28 cellular contexts compared by ENCODE assay signal in the genomic region with DNA sequence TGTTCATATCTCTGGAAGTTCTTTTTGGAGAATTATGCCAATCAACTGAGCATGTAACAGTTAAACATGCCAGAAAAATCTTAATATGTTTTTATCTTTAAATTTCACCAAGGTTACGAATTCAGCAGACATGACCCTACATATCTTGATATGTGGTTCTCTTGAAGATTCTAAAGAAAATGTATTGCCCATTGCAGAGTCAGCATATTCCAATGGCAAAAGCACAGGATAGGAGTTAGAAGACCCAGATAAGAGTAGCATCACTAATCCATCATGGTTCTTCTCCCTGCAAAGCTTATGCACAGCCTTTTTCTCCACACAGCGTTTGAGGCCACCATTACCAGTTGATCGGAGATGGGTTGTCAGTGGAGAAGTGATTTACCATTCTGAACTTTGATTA.
"Had no signal": no experiment of that assay in that cellular context is flagged by ENCODE, and none has a peak within 500 bp of the region (broad histone marks: within the 10 kb centered on the region; RNA-seq: fewer than 3 reads in every experiment).

No MANE protein-coding gene starts in this region.

- H3K27me3 ChIP-seq: dorsolateral prefrontal cortex, esophagus squamous epithelium, gastrocnemius medialis, heart right ventricle, left lung had no signal

- H3K4me1 Mint-ChIP-seq: endodermal cell, mesothelial cell of epicardium, naive B cell had no signal

- H3K9me3 Mint-ChIP-seq: endodermal cell had no signal

- ATAC-seq: esophagus mucosa, gastrocnemius medialis, heart right ventricle, left cardiac atrium, left ventricle myocardium superior, lower lobe of right lung, mucosa of descending colon had no signal

- H3K4me1 ChIP-seq: esophagus squamous epithelium, gastrocnemius medialis, heart right ventricle, left lung, lower lobe of right lung had no signal

- DNase-seq: dermis blood vessel endothelial cell; dorsolateral prefrontal cortex; effector CD4-positive, alpha-beta T cell; effector memory CD4-positive, alpha-beta T cell; endodermal cell; erythroblast; esophagus squamous epithelium; foreskin fibroblast; gastrocnemius medialis; glutamatergic neuron; head of caudate nucleus; heart right ventricle; hippocampal formation; left cardiac atrium; left lung; left ventricle myocardium superior; lower lobe of right lung; mesenchymal stem cell; mucosa of descending colon; naive B cell had no signal

- H3K27ac ChIP-seq: coronary artery, dorsolateral prefrontal cortex, epithelial cell of prostate, esophagus squamous epithelium, gastrocnemius medialis, heart right ventricle, left lung, lower lobe of right lung had no signal

- H3K4me3 Mint-ChIP-seq: endodermal cell, mesothelial cell of epicardium, naive B cell had no signal

- FAIRE-seq: colon, endometrium, islet of Langerhans, keratinocyte had no signal

- H3K36me3 Mint-ChIP-seq: mesothelial cell of epicardium, naive B cell had no signal

- H3K4me3 ChIP-seq: coronary artery, dorsolateral prefrontal cortex, esophagus squamous epithelium, gastrocnemius medialis, heart right ventricle, left lung, lower lobe of right lung, mucosa of descending colon had no signal

- H3K27me3 Mint-ChIP-seq: naive B cell had no signal

- H3K9me3 ChIP-seq: esophagus squamous epithelium, gastrocnemius medialis, heart right ventricle, left lung, lower lobe of right lung, mucosa of descending colon had no signal

- H3K36me3 ChIP-seq: esophagus squamous epithelium, gastrocnemius medialis, left lung, lower lobe of right lung had no signal

- H3K27ac Mint-ChIP-seq: endodermal cell, mesothelial cell of epicardium, naive B cell had no signal
